ENCODE assay signal across 1 cellular context in the genomic region with DNA sequence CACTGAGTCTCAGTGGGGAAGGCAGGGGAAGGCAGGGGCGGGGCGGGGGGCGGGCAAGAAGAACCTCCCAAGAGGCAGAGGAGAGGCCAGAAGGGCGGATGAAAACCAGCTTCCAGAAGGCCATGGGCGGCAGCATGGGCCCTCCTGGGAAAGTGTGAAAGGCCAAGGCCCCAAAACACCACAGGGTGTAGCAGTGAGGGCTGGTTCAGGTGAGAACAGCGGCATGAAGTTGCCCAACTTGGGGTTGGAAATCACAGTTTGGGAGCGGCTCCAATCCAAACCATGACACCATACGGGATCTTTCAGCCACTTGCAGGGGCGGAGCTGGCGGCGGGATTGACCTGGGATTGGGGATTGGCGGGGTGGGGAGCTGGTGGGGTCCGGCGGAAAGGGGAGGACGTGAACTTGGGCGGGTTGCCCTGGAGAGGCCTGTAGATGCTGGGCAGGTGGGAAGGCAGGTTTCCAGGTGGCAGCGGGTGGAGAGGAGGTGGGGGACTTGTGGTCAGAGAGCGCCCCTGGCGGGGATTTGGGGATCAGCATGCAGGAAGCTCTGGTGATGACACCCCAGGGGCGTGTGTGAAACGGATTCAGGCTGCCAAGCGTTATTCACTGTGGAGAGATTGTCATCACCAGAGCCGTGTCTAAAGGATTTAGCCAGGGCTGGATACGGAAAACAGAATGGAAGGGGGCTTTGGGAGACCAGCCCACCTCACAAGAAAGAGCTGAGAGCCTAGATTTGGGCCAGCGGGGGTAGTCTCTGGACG.
TF ChIP-seq lines count a peak whose summit lies in the region.

No MANE protein-coding gene starts in this region.

TF ChIP-seq in K562, 482 proteins besides CTCF, POLR2A, EP300 and RAD21 (continued from another document and continues in another):
- TF ChIP-seq, protein P1, sequence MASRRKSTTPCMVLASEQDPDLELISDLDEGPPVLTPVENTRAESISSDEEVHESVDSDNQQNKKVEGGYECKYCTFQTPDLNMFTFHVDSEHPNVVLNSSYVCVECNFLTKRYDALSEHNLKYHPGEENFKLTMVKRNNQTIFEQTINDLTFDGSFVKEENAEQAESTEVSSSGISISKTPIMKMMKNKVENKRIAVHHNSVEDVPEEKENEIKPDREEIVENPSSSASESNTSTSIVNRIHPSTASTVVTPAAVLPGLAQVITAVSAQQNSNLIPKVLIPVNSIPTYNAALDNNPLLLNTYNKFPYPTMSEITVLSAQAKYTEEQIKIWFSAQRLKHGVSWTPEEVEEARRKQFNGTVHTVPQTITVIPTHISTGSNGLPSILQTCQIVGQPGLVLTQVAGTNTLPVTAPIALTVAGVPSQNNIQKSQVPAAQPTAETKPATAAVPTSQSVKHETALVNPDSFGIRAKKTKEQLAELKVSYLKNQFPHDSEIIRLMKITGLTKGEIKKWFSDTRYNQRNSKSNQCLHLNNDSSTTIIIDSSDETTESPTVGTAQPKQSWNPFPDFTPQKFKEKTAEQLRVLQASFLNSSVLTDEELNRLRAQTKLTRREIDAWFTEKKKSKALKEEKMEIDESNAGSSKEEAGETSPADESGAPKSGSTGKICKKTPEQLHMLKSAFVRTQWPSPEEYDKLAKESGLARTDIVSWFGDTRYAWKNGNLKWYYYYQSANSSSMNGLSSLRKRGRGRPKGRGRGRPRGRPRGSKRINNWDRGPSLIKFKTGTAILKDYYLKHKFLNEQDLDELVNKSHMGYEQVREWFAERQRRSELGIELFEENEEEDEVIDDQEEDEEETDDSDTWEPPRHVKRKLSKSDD (conservative IDR thresholded peaks at IDR 0.05; ENCODE audit: low read length) = no peak
- TF ChIP-seq, protein P2, sequence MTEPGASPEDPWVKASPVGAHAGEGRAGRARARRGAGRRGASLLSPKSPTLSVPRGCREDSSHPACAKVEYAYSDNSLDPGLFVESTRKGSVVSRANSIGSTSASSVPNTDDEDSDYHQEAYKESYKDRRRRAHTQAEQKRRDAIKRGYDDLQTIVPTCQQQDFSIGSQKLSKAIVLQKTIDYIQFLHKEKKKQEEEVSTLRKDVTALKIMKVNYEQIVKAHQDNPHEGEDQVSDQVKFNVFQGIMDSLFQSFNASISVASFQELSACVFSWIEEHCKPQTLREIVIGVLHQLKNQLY (CRISPR knock-in tag; conservative IDR thresholded peaks at IDR 0.05) = no peak
- peak; percentile 76 for TF ChIP-seq ELF1 (tag; IDR thresholded peaks at IDR 0.05)
- TF ChIP-seq CTBP1 (IDR thresholded peaks at IDR 0.05; ENCODE audit: borderline replicate concordance) = peak; percentile 55; the same call in 1 of the 2 replicates
- no peak for TF ChIP-seq BCL6 (CRISPR knock-in tag; IDR thresholded peaks at IDR 0.05)
- TF ChIP-seq, protein P3, sequence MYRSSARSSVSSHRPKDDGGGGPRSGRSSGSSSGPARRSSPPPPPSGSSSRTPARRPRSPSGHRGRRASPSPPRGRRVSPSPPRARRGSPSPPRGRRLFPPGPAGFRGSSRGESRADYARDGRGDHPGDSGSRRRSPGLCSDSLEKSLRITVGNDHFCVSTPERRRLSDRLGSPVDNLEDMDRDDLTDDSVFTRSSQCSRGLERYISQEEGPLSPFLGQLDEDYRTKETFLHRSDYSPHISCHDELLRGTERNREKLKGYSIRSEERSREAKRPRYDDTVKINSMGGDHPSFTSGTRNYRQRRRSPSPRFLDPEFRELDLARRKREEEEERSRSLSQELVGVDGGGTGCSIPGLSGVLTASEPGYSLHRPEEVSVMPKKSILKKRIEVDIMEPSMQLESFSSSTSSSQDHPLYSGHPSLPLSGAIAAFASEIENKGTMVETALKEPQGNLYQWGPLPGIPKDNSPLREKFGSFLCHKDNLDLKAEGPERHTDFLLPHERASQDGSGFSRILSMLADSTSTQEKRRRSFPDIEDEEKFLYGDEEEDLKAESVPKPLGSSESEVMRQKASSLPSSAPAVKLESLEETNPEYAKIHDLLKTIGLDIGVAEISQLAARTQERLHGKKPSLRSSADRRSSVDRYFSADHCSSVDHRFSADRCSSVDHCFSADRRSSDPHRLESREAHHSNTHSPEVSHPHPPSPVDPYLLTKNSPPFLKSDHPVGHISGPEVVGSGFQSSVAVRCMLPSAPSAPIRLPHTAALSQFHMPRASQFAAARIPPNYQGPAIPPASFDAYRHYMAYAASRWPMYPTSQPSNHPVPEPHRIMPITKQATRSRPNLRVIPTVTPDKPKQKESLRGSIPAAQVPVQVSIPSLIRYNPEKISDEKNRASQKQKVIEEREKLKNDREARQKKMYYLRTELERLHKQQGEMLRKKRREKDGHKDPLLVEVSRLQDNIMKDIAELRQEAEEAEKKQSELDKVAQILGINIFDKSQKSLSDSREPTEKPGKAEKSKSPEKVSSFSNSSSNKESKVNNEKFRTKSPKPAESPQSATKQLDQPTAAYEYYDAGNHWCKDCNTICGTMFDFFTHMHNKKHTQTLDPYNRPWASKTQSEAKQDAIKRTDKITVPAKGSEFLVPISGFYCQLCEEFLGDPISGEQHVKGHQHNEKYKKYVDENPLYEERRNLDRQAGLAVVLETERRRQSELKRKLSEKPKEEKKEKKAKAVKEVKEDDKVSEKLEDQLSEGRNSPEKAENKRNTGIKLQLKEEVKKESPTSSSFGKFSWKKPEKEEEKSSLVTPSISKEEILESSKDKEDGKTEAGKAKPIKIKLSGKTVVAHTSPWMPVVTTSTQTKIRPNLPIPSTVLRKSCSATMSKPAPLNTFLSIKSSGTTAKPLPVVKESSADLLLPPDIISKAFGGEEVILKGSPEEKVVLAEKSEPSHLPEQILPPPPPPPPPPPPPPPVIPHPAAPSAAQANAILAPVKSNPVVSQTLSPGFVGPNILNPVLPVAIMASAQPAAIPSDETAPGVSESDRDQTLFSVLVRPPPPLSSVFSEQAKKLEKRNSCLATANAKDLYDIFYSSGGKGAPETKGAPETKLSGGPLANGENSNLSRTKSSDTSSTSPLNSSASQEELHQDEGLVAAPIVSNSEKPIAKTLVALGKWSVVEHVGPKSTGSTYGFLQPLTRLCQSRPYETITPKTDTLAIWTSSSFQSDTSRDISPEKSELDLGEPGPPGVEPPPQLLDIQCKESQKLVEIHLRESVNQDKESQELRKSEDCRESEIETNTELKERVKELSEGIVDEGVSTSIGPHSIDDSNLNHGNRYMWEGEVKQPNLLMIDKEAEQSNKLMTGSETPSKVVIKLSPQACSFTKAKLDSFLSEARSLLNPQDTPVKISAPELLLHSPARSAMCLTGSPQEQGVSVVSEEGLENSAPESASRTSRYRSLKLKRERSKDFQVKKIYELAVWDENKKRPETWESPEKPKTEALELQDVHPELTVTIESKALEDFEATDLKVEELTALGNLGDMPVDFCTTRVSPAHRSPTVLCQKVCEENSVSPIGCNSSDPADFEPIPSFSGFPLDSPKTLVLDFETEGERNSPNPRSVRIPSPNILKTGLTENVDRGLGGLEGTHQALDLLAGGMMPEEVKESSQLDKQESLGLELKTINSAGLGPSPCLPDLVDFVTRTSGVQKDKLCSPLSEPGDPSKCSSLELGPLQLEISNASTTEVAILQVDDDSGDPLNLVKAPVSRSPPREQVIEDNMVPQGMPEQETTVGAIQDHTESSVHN (IDR thresholded peaks at IDR 0.05; ENCODE audit: borderline replicate concordance in 1 of 2, low read depth in 1 of 2) = no peak
- TF ChIP-seq YBX1 (IDR thresholded peaks at IDR 0.05) = no peak
- TF ChIP-seq ELF2 (CRISPR knock-in tag; IDR thresholded peaks at IDR 0.05) = no peak
- TF ChIP-seq ZNF717 (CRISPR knock-in tag; IDR thresholded peaks at IDR 0.05) = no peak
- 0 out of 2 replicates have a peak, but pooled peaks have one; percentile 31 for TF ChIP-seq SMARCE1 (IDR thresholded peaks at IDR 0.05)
- TF ChIP-seq LCOR (CRISPR knock-in tag; IDR thresholded peaks at IDR 0.05) = no peak
- no peak for TF ChIP-seq NR4A1 (CRISPR knock-in tag; IDR thresholded peaks at IDR 0.05)
- TF ChIP-seq NR4A1 (tag; IDR thresholded peaks at IDR 0.05) = no peak
- TF ChIP-seq, protein P4, sequence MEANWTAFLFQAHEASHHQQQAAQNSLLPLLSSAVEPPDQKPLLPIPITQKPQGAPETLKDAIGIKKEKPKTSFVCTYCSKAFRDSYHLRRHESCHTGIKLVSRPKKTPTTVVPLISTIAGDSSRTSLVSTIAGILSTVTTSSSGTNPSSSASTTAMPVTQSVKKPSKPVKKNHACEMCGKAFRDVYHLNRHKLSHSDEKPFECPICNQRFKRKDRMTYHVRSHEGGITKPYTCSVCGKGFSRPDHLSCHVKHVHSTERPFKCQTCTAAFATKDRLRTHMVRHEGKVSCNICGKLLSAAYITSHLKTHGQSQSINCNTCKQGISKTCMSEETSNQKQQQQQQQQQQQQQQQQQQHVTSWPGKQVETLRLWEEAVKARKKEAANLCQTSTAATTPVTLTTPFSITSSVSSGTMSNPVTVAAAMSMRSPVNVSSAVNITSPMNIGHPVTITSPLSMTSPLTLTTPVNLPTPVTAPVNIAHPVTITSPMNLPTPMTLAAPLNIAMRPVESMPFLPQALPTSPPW (CRISPR knock-in tag; IDR thresholded peaks at IDR 0.05) = peak; percentile 51; the same call in 1 of the 2 replicates
- TF ChIP-seq ZNF436 (CRISPR knock-in tag; IDR thresholded peaks at IDR 0.05) = no peak
- TF ChIP-seq, protein P5, sequence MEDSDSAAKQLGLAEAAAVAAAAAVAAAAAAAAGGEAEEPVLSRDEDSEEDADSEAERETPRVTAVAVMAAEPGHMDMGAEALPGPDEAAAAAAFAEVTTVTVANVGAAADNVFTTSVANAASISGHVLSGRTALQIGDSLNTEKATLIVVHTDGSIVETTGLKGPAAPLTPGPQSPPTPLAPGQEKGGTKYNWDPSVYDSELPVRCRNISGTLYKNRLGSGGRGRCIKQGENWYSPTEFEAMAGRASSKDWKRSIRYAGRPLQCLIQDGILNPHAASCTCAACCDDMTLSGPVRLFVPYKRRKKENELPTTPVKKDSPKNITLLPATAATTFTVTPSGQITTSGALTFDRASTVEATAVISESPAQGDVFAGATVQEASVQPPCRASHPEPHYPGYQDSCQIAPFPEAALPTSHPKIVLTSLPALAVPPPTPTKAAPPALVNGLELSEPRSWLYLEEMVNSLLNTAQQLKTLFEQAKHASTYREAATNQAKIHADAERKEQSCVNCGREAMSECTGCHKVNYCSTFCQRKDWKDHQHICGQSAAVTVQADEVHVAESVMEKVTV (CRISPR knock-in tag; IDR thresholded peaks at IDR 0.05) = no peak
- no peak for TF ChIP-seq ZNF354B (CRISPR knock-in tag; IDR thresholded peaks at IDR 0.05)
- no peak for TF ChIP-seq BMI1 (IDR thresholded peaks at IDR 0.05; ENCODE audit: low read length)
- no peak for TF ChIP-seq TEAD2 (tag; IDR thresholded peaks at IDR 0.05)
- peak; percentile 61; the same call in 1 of the 2 replicates for TF ChIP-seq ESRRA (IDR thresholded peaks at IDR 0.05; ENCODE audit: borderline replicate concordance, low read depth)
- TF ChIP-seq NFE2L1 (tag; IDR thresholded peaks at IDR 0.05; ENCODE audit: borderline replicate concordance, low read depth) = no peak
- TF ChIP-seq, protein P6, sequence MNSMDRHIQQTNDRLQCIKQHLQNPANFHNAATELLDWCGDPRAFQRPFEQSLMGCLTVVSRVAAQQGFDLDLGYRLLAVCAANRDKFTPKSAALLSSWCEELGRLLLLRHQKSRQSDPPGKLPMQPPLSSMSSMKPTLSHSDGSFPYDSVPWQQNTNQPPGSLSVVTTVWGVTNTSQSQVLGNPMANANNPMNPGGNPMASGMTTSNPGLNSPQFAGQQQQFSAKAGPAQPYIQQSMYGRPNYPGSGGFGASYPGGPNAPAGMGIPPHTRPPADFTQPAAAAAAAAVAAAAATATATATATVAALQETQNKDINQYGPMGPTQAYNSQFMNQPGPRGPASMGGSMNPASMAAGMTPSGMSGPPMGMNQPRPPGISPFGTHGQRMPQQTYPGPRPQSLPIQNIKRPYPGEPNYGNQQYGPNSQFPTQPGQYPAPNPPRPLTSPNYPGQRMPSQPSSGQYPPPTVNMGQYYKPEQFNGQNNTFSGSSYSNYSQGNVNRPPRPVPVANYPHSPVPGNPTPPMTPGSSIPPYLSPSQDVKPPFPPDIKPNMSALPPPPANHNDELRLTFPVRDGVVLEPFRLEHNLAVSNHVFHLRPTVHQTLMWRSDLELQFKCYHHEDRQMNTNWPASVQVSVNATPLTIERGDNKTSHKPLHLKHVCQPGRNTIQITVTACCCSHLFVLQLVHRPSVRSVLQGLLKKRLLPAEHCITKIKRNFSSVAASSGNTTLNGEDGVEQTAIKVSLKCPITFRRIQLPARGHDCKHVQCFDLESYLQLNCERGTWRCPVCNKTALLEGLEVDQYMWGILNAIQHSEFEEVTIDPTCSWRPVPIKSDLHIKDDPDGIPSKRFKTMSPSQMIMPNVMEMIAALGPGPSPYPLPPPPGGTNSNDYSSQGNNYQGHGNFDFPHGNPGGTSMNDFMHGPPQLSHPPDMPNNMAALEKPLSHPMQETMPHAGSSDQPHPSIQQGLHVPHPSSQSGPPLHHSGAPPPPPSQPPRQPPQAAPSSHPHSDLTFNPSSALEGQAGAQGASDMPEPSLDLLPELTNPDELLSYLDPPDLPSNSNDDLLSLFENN (IDR thresholded peaks at IDR 0.05; ENCODE audit: low read depth in 2 of 2, low read length in 2 of 2) = no peak
- no peak for TF ChIP-seq HDAC6 (IDR thresholded peaks at IDR 0.05; ENCODE audit: low read depth, low read length)
- no peak for TF ChIP-seq NCOA4 (IDR thresholded peaks at IDR 0.05; ENCODE audit: partially characterized antibody)
- TF ChIP-seq MAZ (CRISPR knock-in tag; conservative IDR thresholded peaks at IDR 0.05 in 1 of 2, IDR thresholded peaks at IDR 0.05 in 1 of 2) = peak in 1 of 2 experiments; percentile 41; a peak in 1 of 4 replicates
- TF ChIP-seq HDAC2 (IDR thresholded peaks at IDR 0.05) = peak; percentile 76; the same call in 1 of the 2 replicates
- 0 out of 2 replicates have a peak, but pooled peaks have one; percentile 31 for TF ChIP-seq SMC3 (conservative IDR thresholded peaks at IDR 0.05; ENCODE audit: insufficient read depth, low read depth, low read length)
- TF ChIP-seq SAFB2 (IDR thresholded peaks at IDR 0.05; ENCODE audit: borderline replicate concordance, low read depth, low read length, severe bottlenecking) = no peak
- TF ChIP-seq ZNF584 (CRISPR knock-in tag; IDR thresholded peaks at IDR 0.05; ENCODE audit: low read depth) = no peak
- TF ChIP-seq ZNF134 (CRISPR knock-in tag; conservative IDR thresholded peaks at IDR 0.05) = no peak
- TF ChIP-seq CCAR2 (IDR thresholded peaks at IDR 0.05; ENCODE audit: low read depth, low read length) = no peak
- TF ChIP-seq PHF20 (IDR thresholded peaks at IDR 0.05; ENCODE audit: partially characterized antibody) = no peak
- TF ChIP-seq, protein P7, sequence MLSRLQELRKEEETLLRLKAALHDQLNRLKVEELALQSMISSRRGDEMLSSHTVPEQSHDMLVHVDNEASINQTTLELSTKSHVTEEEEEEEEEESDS (CRISPR knock-in tag; IDR thresholded peaks at IDR 0.05) = no peak
- TF ChIP-seq SOX6 (IDR thresholded peaks at IDR 0.05) = no peak
- TF ChIP-seq, protein P8, sequence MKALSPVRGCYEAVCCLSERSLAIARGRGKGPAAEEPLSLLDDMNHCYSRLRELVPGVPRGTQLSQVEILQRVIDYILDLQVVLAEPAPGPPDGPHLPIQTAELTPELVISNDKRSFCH (CRISPR knock-in tag; IDR thresholded peaks at IDR 0.05) = no peak
- TF ChIP-seq, protein P8 (tag; IDR thresholded peaks at IDR 0.05) = no peak
- 0 out of 2 replicates have a peak, but pooled peaks have one; percentile 35 for TF ChIP-seq TOE1 (IDR thresholded peaks at IDR 0.05; ENCODE audit: borderline replicate concordance)
- no peak for TF ChIP-seq TOE1 (CRISPR knock-in tag; IDR thresholded peaks at IDR 0.05; ENCODE audit: borderline replicate concordance, low read depth)
- TF ChIP-seq PML (IDR thresholded peaks at IDR 0.05; ENCODE audit: low read length) = no peak
